In the genomic region with DNA sequence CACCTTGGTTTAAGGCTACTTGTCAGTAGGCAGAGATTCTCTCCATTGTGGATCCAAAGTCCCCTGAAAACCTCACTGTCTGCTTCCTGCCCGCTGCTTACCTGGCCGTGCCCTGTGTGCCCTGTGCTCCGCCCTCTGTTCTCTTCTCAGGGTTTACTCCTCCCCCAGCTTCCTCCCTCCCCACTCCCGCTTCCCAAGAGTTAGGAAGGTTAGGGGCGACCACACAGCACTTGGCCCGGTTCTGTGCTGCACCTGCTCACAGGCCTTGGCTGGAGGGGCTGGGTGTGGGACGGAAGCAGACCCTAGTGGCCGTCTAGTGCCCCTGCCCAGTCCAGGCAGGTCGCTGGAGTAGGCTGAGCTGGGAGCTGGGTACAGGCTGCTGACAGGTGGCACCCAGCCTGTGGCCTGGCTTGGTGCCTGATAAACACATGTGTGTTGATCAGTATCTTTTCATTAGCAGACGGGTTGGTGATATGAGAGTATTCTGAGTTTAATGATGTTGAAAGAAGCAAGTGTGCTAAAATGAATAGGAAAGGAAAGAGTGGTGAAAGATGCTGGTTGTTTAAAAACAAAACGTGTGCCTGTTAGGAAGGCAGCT, we compare ENCODE assay signal across 9 cellular contexts. TPM values are rescaled to one million over a fixed set of nuclear protein-coding genes. Genes with fewer than 3 reads are reported as not detected.
DNase-seq lines count a peak whose midpoint lies in the region; ATAC-seq, FAIRE-seq and TF ChIP-seq lines count a peak whose summit lies in the region.
"Had no signal": no experiment of that assay in that cellular context is flagged by ENCODE, and none has a peak within 500 bp of the region (broad histone marks: within the 10 kb centered on the region; RNA-seq: fewer than 3 reads in every experiment).

No MANE protein-coding gene starts in this region.

- WGBS in H1 (ENCODE audit: extremely low coverage in 1 of 2, insufficient coverage in 1 of 2, insufficient read length in 1 of 2, insufficient replicate concordance in 2 of 2, low coverage in 1 of 2, low lambda C conversion rate in 2 of 2, missing lambda C conversion rate in 1 of 2), 2 experiments: 78% methylated on average over 11 of the region's 11 CpGs; no CpG with 5 or more reads in 1 of the 2 experiments
- 7 to 45% (median 25%) methylated on average over 11 of the region's 11 CpGs for WGBS in small intestine, 3 donors
- WGBS in GM23248 (ENCODE audit: low coverage in 1 of 2, low lambda C conversion rate in 2 of 2, missing lambda C conversion rate in 2 of 2), 2 experiments: 75 to 78% methylated on average over 11 of the region's 11 CpGs

- peaks cover 8% of the 10 kb centered on the region for H3K4me1 ChIP-seq in SJCRH30
- H3K4me1 ChIP-seq in H1 (replicated peaks in 1 of 4; ENCODE audit: control insufficient read depth in 3 of 4, insufficient read depth in 4 of 4, low read length in 3 of 4): peaks cover 0 to 2% (median 0%) of the 10 kb centered on the region in 4 experiments; a peak in 1 of 7 replicates
- H3K4me1 ChIP-seq in small intestine (ENCODE audit: control insufficient read depth in 2 of 2, insufficient read depth in 1 of 2, low read depth in 1 of 2, low read length in 1 of 2): peaks cover 0 to 8% of the 10 kb centered on the region in 2 donors
- no peaks in the 10 kb centered on the region for H3K4me1 ChIP-seq in GM23248 (ENCODE audit: insufficient read depth)

- peak; percentile 30 to 38; a peak in 2 of 4 replicates for TF ChIP-seq RAD21 in H1 (IDR thresholded peaks at IDR 0.05 in 1 of 2, conservative IDR thresholded peaks at IDR 0.05 in 1 of 2; ENCODE audit: low read depth in 2 of 2, low read length in 2 of 2)

- CTCF ChIA-PET in activated CD4-positive, alpha-beta T cell treated with anti-CD3 and anti-CD28 coated beads for 36 hours (lab: Charles Lee): interaction anchor here (0.5 to 1.4 kb wide), 3 partner anchors 11 to 97 kb away, joined by 3 to 7 read pairs (median 4); no protein-coding TSS in a partner anchor
- CTCF ChIA-PET in H1 (lab: Charles Lee; ENCODE audit: partially characterized antibody): interaction anchor here (0.8 to 4.0 kb wide), 8 partner anchors 10 to 118 kb away, joined by 3 to 13 read pairs (median 4); no protein-coding TSS in a partner anchor

- TF ChIP-seq POLR2A in H1 (IDR thresholded peaks at IDR 0.05; ENCODE audit: control extremely low read depth in 1 of 2, low read depth in 2 of 2, low read length in 2 of 2): no peak

- intact Hi-C loops in activated CD4-positive, alpha-beta T cell treated with anti-CD3 and anti-CD28 coated beads for 36 hours (cut with DNase I, micrococcal nuclease): loop anchor here (1.0 to 2.0 kb wide), 2 partner anchors 14 kb away; no protein-coding TSS in a partner anchor

- H3K56ac ChIP-seq in H1 (replicated peaks; ENCODE audit: insufficient read length, low read depth, low read length): no peak overlapping the region

- FAIRE-seq in H1 (lab: Jason Lieb, UNC): no peak
- FAIRE-seq in small intestine (lab: Jason Lieb, UNC): no peak

- no peak overlapping the region for H3K4me2 ChIP-seq in H1 (ENCODE audit: insufficient read depth in 1 of 2, low read depth in 2 of 2, low read length in 2 of 2)
- H3K4me2 ChIP-seq in GM23248 (ENCODE audit: unreplicated experiment): no peak overlapping the region

- H3K4me1 Mint-ChIP-seq in activated CD4-positive, alpha-beta T cell treated with anti-CD3 and anti-CD28 coated beads for 36 hours: peaks cover 21% of the 10 kb centered on the region

- H3K9ac ChIP-seq in H1 (replicated peaks in 1 of 4; ENCODE audit: extremely low read depth in 1 of 4, low read depth in 3 of 4, low read length in 3 of 4): no peak overlapping the region
- H3K9ac ChIP-seq in GM23248: no peak overlapping the region

- no peaks in the 10 kb centered on the region for H3K27me3 Mint-ChIP-seq in activated CD4-positive, alpha-beta T cell treated with anti-CD3 and anti-CD28 coated beads for 36 hours
- H3K27me3 Mint-ChIP-seq: B cell had no signal

- no peaks in the 10 kb centered on the region for H3K9me3 ChIP-seq in SJCRH30 (replicated peaks)
- no peaks in the 10 kb centered on the region for H3K9me3 ChIP-seq in H1 (ENCODE audit: insufficient read depth in 2 of 2, low read depth in 1 of 2, low read length in 1 of 2)
- no peaks in the 10 kb centered on the region for H3K9me3 ChIP-seq in small intestine (ENCODE audit: control insufficient read depth, low read depth)
- H3K9me3 ChIP-seq in GM23248 (ENCODE audit: low read depth): no peaks in the 10 kb centered on the region

- peaks cover 3% of the 10 kb centered on the region; the same call in 1 of the 2 replicates for H3K79me1 ChIP-seq in H1 (ENCODE audit: low read depth, low read length)

- H3K27ac ChIP-seq in SJCRH30 (no peak overlapping the region), H1 (ENCODE audit: low read depth, low read length) (no peak overlapping the region), small intestine (ENCODE audit: low read depth in 1 of 2, low read length in 1 of 2) (peak overlapping the region; percentile 94 to 95), GM23248 (no peak overlapping the region)

- H4K20me1 ChIP-seq in H1 (replicated peaks in 1 of 2; ENCODE audit: control insufficient read depth in 1 of 2, insufficient read depth in 2 of 2, low read length in 2 of 2) (peaks cover 0 to 6% of the 10 kb centered on the region in 2 experiments), GM23248 (ENCODE audit: insufficient read depth) (no peaks in the 10 kb centered on the region)

- no peaks in the 10 kb centered on the region for H3K36me3 Mint-ChIP-seq in activated CD4-positive, alpha-beta T cell treated with anti-CD3 and anti-CD28 coated beads for 36 hours (ENCODE audit: low read depth)

- H3K36me3 ChIP-seq in SJCRH30 (no peaks in the 10 kb centered on the region), H1 (ENCODE audit: control insufficient read depth in 2 of 4, insufficient read depth in 4 of 4, low read length in 3 of 4) (no peaks in the 10 kb centered on the region), small intestine (ENCODE audit: control insufficient read depth in 2 of 2, insufficient read depth in 2 of 2, low read length in 2 of 2) (peaks cover 3 to 9% of the 10 kb centered on the region in 2 donors), GM23248 (ENCODE audit: low read depth) (no peaks in the 10 kb centered on the region)

- H4K91ac ChIP-seq in H1 (replicated peaks; ENCODE audit: insufficient read length, low read length): no peak overlapping the region

- no peak overlapping the region for H2BK5ac ChIP-seq in H1 (ENCODE audit: low read depth, low read length)

- H3K9me2 ChIP-seq in GM23248 (ENCODE audit: insufficient read depth): no peaks in the 10 kb centered on the region

- no peak overlapping the region for H2BK20ac ChIP-seq in H1 (ENCODE audit: low read length)

- H3K23me2 ChIP-seq in H1 (ENCODE audit: low read depth, low read length): no peaks in the 10 kb centered on the region

- in situ Hi-C loops in GM23248 (cut with MboI): no loop called here

- H3K4me3 ChIP-seq in SJCRH30 (no peak overlapping the region), H1 (ENCODE audit: extremely low read depth in 1 of 4, insufficient read depth in 2 of 4, low read depth in 3 of 4, low read length in 4 of 4) (no peak overlapping the region), small intestine (ENCODE audit: low read depth in 1 of 2, low read length in 2 of 2) (no peak overlapping the region), GM23248 (no peak overlapping the region)

- no peaks in the 10 kb centered on the region for H3K79me2 ChIP-seq in H1 (ENCODE audit: control insufficient read depth in 1 of 2, insufficient read depth in 2 of 2, low read length in 2 of 2)
- H3K79me2 ChIP-seq in GM23248 (ENCODE audit: insufficient read depth): no peaks in the 10 kb centered on the region

- no peaks in the 10 kb centered on the region for H3F3A ChIP-seq in GM23248 (ENCODE audit: insufficient read depth)

- no peak overlapping the region for H2AK5ac ChIP-seq in H1 (ENCODE audit: low read depth, low read length)

- no peak overlapping the region for H3K4ac ChIP-seq in H1 (replicated peaks; ENCODE audit: insufficient read length, low read depth, low read length)

- H3K27me3 ChIP-seq in SJCRH30 (no peaks in the 10 kb centered on the region), H1 (replicated peaks in 1 of 4; ENCODE audit: control insufficient read depth in 3 of 4, extremely low read depth in 1 of 4, insufficient read depth in 3 of 4, low read length in 3 of 4) (no peaks in the 10 kb centered on the region), small intestine (ENCODE audit: control insufficient read depth in 2 of 2, insufficient read depth in 2 of 2, low read length in 2 of 2) (no peaks in the 10 kb centered on the region), GM23248 (replicated peaks; ENCODE audit: insufficient read depth) (no peaks in the 10 kb centered on the region)

- H3K27ac Mint-ChIP-seq in activated CD4-positive, alpha-beta T cell treated with anti-CD3 and anti-CD28 coated beads for 36 hours: peak overlapping the region; percentile 91
- H3K27ac Mint-ChIP-seq: B cell had no signal

- H3K23ac ChIP-seq in H1 (ENCODE audit: insufficient read length): no peak overlapping the region

- H3K9me3 Mint-ChIP-seq in activated CD4-positive, alpha-beta T cell treated with anti-CD3 and anti-CD28 coated beads for 36 hours (ENCODE audit: low read depth): no peaks in the 10 kb centered on the region

- H2BK15ac ChIP-seq in H1 (ENCODE audit: low read length): no peak overlapping the region

- H2BK12ac ChIP-seq in H1 (ENCODE audit: low read depth, low read length): no peak overlapping the region

- POLR2A ChIA-PET in activated CD4-positive, alpha-beta T cell treated with anti-CD3 and anti-CD28 coated beads for 36 hours (lab: Charles Lee): no interaction called here
- POLR2A ChIA-PET in H1 (lab: Charles Lee; ENCODE audit: partially characterized antibody): no interaction called here

- TF ChIP-seq EP300 in H1 (IDR thresholded peaks at IDR 0.05; ENCODE audit: borderline replicate concordance in 1 of 2, low read depth in 2 of 2, low read length in 2 of 2): no peak

- H2AFZ ChIP-seq in H1 (ENCODE audit: low read length) (no peak overlapping the region), GM23248 (no peak overlapping the region)

- no peak overlapping the region for H4K5ac ChIP-seq in H1 (ENCODE audit: insufficient read length, low read depth, low read length)

- no peak overlapping the region for H3K14ac ChIP-seq in H1 (ENCODE audit: insufficient read length)

- TF ChIP-seq CTCF in H1 (IDR thresholded peaks at IDR 0.05; ENCODE audit: control extremely low read depth in 1 of 3, insufficient read depth in 1 of 3, low read depth in 1 of 3, low read length in 3 of 3): peak; percentile 6 to 41 (median 30); a peak in 2 of 4 replicates

- H3K18ac ChIP-seq in H1 (ENCODE audit: extremely low read depth, low read length): no peak overlapping the region

- H3K4me3 Mint-ChIP-seq in activated CD4-positive, alpha-beta T cell treated with anti-CD3 and anti-CD28 coated beads for 36 hours: no peak overlapping the region
- H3K4me3 Mint-ChIP-seq: B cell had no signal

- no peak overlapping the region for H2BK120ac ChIP-seq in H1 (replicated peaks; ENCODE audit: low read depth, low read length)

- no peak overlapping the region for H4K8ac ChIP-seq in H1 (ENCODE audit: extremely low read depth, insufficient read depth, low read length)

- peak; percentile 43 for DNase-seq in activated CD4-positive, alpha-beta T cell treated with anti-CD3 and anti-CD28 coated beads for 36 hours
- no peak for DNase-seq in activated CD4-positive, alpha-beta T cell treated with anti-CD3 and anti-CD28 coated beads for 1 hour
- peak; percentile 44 to 57 for DNase-seq in SJCRH30
- DNase-seq in H1 (ENCODE audit: low read depth in 1 of 2, low spot score in 2 of 2): no peak
- peak; percentile 95 for DNase-seq in small intestine
- no peak for DNase-seq in GM23248
- no peak for DNase-seq in globus pallidus (ENCODE audit: low spot score)
- DNase-seq in activated CD8-positive, alpha-beta memory T cell treated with anti-CD3 and anti-CD28 coated beads, Interleukin-2, amount 50 U/mL, for 48 hours: no peak

- peak; percentile 34 for ATAC-seq in activated CD4-positive, alpha-beta T cell treated with anti-CD3 and anti-CD28 coated beads for 36 hours

RNA-seq across cellular contexts. Expression of gene GRAMD4, which starts 40.5 kb away (rescaled TPM):
- 10 to 100 TPM; 25.7 to 40.7 TPM for total RNA-seq in activated CD4-positive, alpha-beta T cell treated with anti-CD3 and anti-CD28 coated beads for 36 hours
- 8.6 and 8.8 TPM in 2 replicates for total RNA-seq in SJCRH30 (2014; rRNA removed; shearing (Covaris generic))
- total RNA-seq in H1 (2021; fragmentation: NEBNext Ultra II Directional; extraction: Animal tissue kit (Norgen Biotek cat#: 25700)): 20.5 and 25.6 TPM in 2 replicates
- 7.9 and 8.6 TPM in 2 replicates for polyA plus RNA-seq in H1 (2011; rRNA removed)
- 9.2 TPM for polyA plus RNA-seq in H1 (2011; cell fraction: cytosol; rRNA removed)
- polyA plus RNA-seq in H1 (2011; cell fraction: nucleus; rRNA removed): 18.3 TPM
- polyA plus RNA-seq in H1 (2012, experiment 1 of 2): 14.3 to 23.8 TPM (median 16.0 TPM) in 4 replicates
- polyA plus RNA-seq in H1 (2012, experiment 2 of 2): 5.4 TPM
- polyA plus RNA-seq in H1 (2013, experiment 1 of 2): 10.3 TPM
- 9.8 TPM for polyA plus RNA-seq in H1 (2013, experiment 2 of 2)
- polyA minus RNA-seq in H1 (2011; rRNA and poly(A)+ RNA removed): 12.8 and 15.9 TPM in 2 replicates
- polyA minus RNA-seq in H1 (2011; cell fraction: cytosol; rRNA and poly(A)+ RNA removed): 8.7 TPM
- 8.7 TPM for polyA minus RNA-seq in H1 (2011; cell fraction: nucleus; rRNA and poly(A)+ RNA removed)
- 10 to 100 TPM; 30.5 to 64.9 (median 43.2) TPM for polyA plus RNA-seq in small intestine
- total RNA-seq in GM23248 (2014; rRNA removed; shearing (Covaris generic)): 10.6 TPM in 2 replicates
- polyA plus RNA-seq in GM23248 (2016; fragmentation: Nextera tagmentation; extraction: Ambion mirVana): 2.6 and 2.9 TPM in 2 replicates

Comparison
In these comparisons a context has a peak if more than half of its experiments do, and no peak if none do; other contexts are left out.
1. DNase-seq: peak in activated CD4-positive, alpha-beta T cell treated with anti-CD3 and anti-CD28 coated beads for 36 hours (single experiment), SJCRH30 (2 of 2) and small intestine (single experiment); none in activated CD4-positive, alpha-beta T cell treated with anti-CD3 and anti-CD28 coated beads for 1 hour (single experiment), H1 (0 of 2), GM23248 (single experiment), globus pallidus (single experiment) and activated CD8-positive, alpha-beta memory T cell treated with anti-CD3 and anti-CD28 coated beads, Interleukin-2, amount 50 U/mL, for 48 hours (single experiment).
2. H3K27ac ChIP-seq: peak in small intestine (2 of 2); none in SJCRH30 (single experiment), H1 (single experiment) and GM23248 (single experiment).